In the genomic region with DNA sequence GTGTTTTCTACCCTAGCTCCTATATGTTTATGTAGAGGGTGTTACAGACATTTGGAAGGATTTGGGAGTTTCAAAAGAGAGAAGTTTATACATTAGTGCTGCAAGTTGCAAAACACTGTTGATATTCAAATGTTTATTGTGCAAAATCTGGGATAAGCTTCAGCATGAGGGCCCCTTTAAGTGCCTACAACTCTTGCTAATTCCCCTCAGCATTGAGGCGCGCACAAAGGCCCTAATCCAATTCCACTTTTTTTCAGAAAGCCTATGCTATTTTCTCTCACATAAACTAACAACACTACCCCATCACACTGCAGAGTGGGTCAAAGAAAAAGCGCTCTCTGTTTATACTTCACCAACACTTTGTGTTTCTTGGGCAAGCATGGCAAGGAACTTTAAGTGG, we compare ENCODE assay signal across 28 cellular contexts.
"Had no signal": no experiment of that assay in that cellular context is flagged by ENCODE, and none has a peak within 500 bp of the region (broad histone marks: within the 10 kb centered on the region; RNA-seq: fewer than 3 reads in every experiment).

No MANE protein-coding gene starts in this region.

- H3K27me3 Mint-ChIP-seq: naive B cell; stimulated activated naive B cell treated with anti-CD40 and anti-IgM and Interleukin-4, amounts not matched to agents 10 μg/mL and 1 μg/mL and 100 μg/mL, for 72 hours had no signal

- H3K27ac Mint-ChIP-seq: mesothelial cell of epicardium; naive B cell; natural killer cell; nephron progenitor cell; stimulated activated naive B cell treated with anti-CD40 and anti-IgM and Interleukin-4, amounts not matched to agents 10 μg/mL and 1 μg/mL and 100 μg/mL, for 72 hours had no signal

- H3K4me2 ChIP-seq: hepatocyte had no signal

- H3K9me3 Mint-ChIP-seq: mesothelial cell of epicardium; natural killer cell; nephron progenitor cell; stimulated activated naive B cell treated with anti-CD40 and anti-IgM and Interleukin-4, amounts not matched to agents 10 μg/mL and 1 μg/mL and 100 μg/mL, for 72 hours had no signal

- H3K4me3 ChIP-seq: heart right ventricle, hepatocyte, left ventricle myocardium inferior, lung, prostate gland, skin epidermis, stomach, testis, thyroid gland, transverse colon, upper lobe of left lung had no signal

- H3K27ac ChIP-seq: heart right ventricle, hepatocyte, left ventricle myocardium inferior, neutrophil, parathyroid adenoma, prostate gland, skin epidermis, stomach, testis, thyroid gland, transverse colon, upper lobe of left lung had no signal

- H3K9me3 ChIP-seq: heart right ventricle, left ventricle myocardium inferior, neutrophil, prostate gland, stomach, testis, thyroid gland, transverse colon, upper lobe of left lung had no signal

- H3K4me1 Mint-ChIP-seq: mesothelial cell of epicardium; naive B cell; natural killer cell; stimulated activated naive B cell treated with anti-CD40 and anti-IgM and Interleukin-4, amounts not matched to agents 10 μg/mL and 1 μg/mL and 100 μg/mL, for 72 hours had no signal

- H3K4me1 ChIP-seq: heart right ventricle, left ventricle myocardium inferior, parathyroid adenoma, prostate gland, stomach, testis, thyroid gland, transverse colon, upper lobe of left lung had no signal

- H3K36me3 Mint-ChIP-seq: mesothelial cell of epicardium; naive B cell; natural killer cell; stimulated activated naive B cell treated with anti-CD40 and anti-IgM and Interleukin-4, amounts not matched to agents 10 μg/mL and 1 μg/mL and 100 μg/mL, for 72 hours had no signal

- H3K4me3 Mint-ChIP-seq: mesothelial cell of epicardium; naive B cell; natural killer cell; nephron progenitor cell; stimulated activated naive B cell treated with anti-CD40 and anti-IgM and Interleukin-4, amounts not matched to agents 10 μg/mL and 1 μg/mL and 100 μg/mL, for 72 hours had no signal

- H3K36me3 ChIP-seq: heart right ventricle, left ventricle myocardium inferior, neutrophil, prostate gland, stomach, thyroid gland, transverse colon, upper lobe of left lung had no signal

- DNase-seq: heart right ventricle; islet precursor cell; left ventricle myocardium inferior; mesendoderm; naive B cell; natural killer cell; nephron progenitor cell; occipital lobe; retina; right cardiac atrium; stimulated activated CD4-positive, alpha-beta T cell treated with anti-CD3 and anti-CD28 coated beads, Interleukin-12 subunit alpha, Interleukin-12 subunit beta, amount 100 ng/mL, for 4 hours; stimulated activated CD4-positive, alpha-beta T cell treated with anti-CD3 and anti-CD28 coated beads, Interleukin-15, amount 100 ng/mL, for 24 hours; stimulated activated CD4-positive, alpha-beta T cell treated with anti-CD3 and anti-CD28 coated beads, Interleukin-2, amount 100 ng/mL, for 24 hours; stimulated activated CD4-positive, alpha-beta T cell treated with anti-CD3 and anti-CD28 coated beads, Interleukin-4, amount 100 ng/mL, for 1 hour; stimulated activated naive B cell treated with anti-CD40 and anti-IgM and Interleukin-4, amounts not matched to agents 10 μg/mL and 1 μg/mL and 100 μg/mL, for 72 hours; stimulated activated naive CD8-positive, alpha-beta T cell treated with anti-CD3 and anti-CD28 coated beads, Interleukin-15, Interleukin-2, amounts not matched to agents 100 U/mL and 50 U/mL, for 24 hours; stomach; testis; thyroid gland; transverse colon; upper lobe of left lung had no signal

- H2AFZ ChIP-seq: hepatocyte, parathyroid adenoma had no signal

- H3K79me2 ChIP-seq: hepatocyte, parathyroid adenoma had no signal

- H3K27me3 ChIP-seq: hepatocyte, stomach, testis, thyroid gland, upper lobe of left lung had no signal

- H3K9ac ChIP-seq: parathyroid adenoma had no signal
